Comparison of ENCODE assay signal across 11 cellular contexts in genomic region chr20:57265649-57266250, GRCh38. TPM values are rescaled to one million over a fixed set of nuclear protein-coding genes. Genes with fewer than 3 reads are reported as not detected.
DNase-seq lines count a peak whose midpoint lies in the region; ATAC-seq and TF ChIP-seq lines count a peak whose summit lies in the region.
"Had no signal": no experiment of that assay in that cellular context is flagged by ENCODE, and none has a peak within 500 bp of the region (broad histone marks: within the 10 kb centered on the region; RNA-seq: fewer than 3 reads in every experiment).

No MANE protein-coding gene starts in this region.

- H3K18ac ChIP-seq in mesendoderm (ENCODE audit: low read length) = peak overlapping the region; percentile 82

- no peak for TF ChIP-seq EP300 in SK-N-SH (IDR thresholded peaks at IDR 0.05; ENCODE audit: borderline replicate concordance in 1 of 2, low read depth in 1 of 2, low read length in 1 of 2)

- H2BK5ac ChIP-seq in mesendoderm (ENCODE audit: low read length) = no peak overlapping the region

- 16% methylated on average over 9 of the region's 62 CpGs for WGBS in SK-N-SH (ENCODE audit: low lambda C conversion rate)
- no CpG with 5 or more reads among the region's 62 CpGs for WGBS in mesendoderm (ENCODE audit: extremely low coverage, insufficient coverage, low lambda C conversion rate)

- no peak overlapping the region for H2AK5ac ChIP-seq in mesendoderm (ENCODE audit: low read length)

- H3K79me1 ChIP-seq in mesendoderm (ENCODE audit: low read length) = no peaks in the 10 kb centered on the region

- H3K27ac Mint-ChIP-seq in endothelial cell (ENCODE audit: unreplicated experiment) = no peak overlapping the region
- H3K27ac Mint-ChIP-seq: activated T-helper 1 cell treated with anti-CD3 and anti-CD28 coated beads, Interleukin-12 subunit alpha, Interleukin-12 subunit beta, Interleukin-2, Interleukin-4 antibody, amounts not matched to agents 30 ng/mL and 10 ng/mL and 1 ng/mL, durations not matched to agents 14 hours and 24 hours and 36 hours; natural killer cell treated with Interleukin-12 subunit alpha and Interleukin-12 subunit beta and Interleukin-15 and Interleukin-18, amount 100 ng/mL, for 72 hours had no signal

- ATAC-seq in SK-N-SH treated with all-trans-retinoic acid at 6 μM for 48 hours = no peak; the same call in 2 of the 3 replicates
- no peak for ATAC-seq in upper lobe of right lung

- DNase-seq in SK-N-SH (peak; percentile 79), endothelial cell (ENCODE audit: low spot score) (peak; percentile 15), mesendoderm (peak; percentile 56), upper lobe of right lung (no peak), epidermal melanocyte (ENCODE audit: insufficient read length, low spot score) (no peak), tibial artery (no peak), NCI-H2171 (lab: John Stamatoyannopoulos, UW) (no peak)

- H3K9me3 Mint-ChIP-seq in endothelial cell (ENCODE audit: unreplicated experiment) = no peaks in the 10 kb centered on the region
- H3K9me3 Mint-ChIP-seq: activated T-helper 1 cell treated with anti-CD3 and anti-CD28 coated beads, Interleukin-12 subunit alpha, Interleukin-12 subunit beta, Interleukin-2, Interleukin-4 antibody, amounts not matched to agents 30 ng/mL and 10 ng/mL and 1 ng/mL, durations not matched to agents 14 hours and 24 hours and 36 hours; natural killer cell treated with Interleukin-12 subunit alpha and Interleukin-12 subunit beta and Interleukin-15 and Interleukin-18, amount 100 ng/mL, for 72 hours had no signal

- H3K9me3 ChIP-seq in SK-N-SH = no peaks in the 10 kb centered on the region
- no peaks in the 10 kb centered on the region for H3K9me3 ChIP-seq in upper lobe of right lung
- no peaks in the 10 kb centered on the region for H3K9me3 ChIP-seq in tibial artery

- peak overlapping the region; percentile 77 for H3K56ac ChIP-seq in mesendoderm (ENCODE audit: low read length)

- H3K27me3 ChIP-seq in SK-N-SH (ENCODE audit: insufficient read depth) (peaks cover 8% of the 10 kb centered on the region; the same call in 1 of the 2 replicates), mesendoderm (ENCODE audit: insufficient read depth, low read length, poor library complexity) (peaks cover 13% of the 10 kb centered on the region), upper lobe of right lung (peaks cover 68% of the 10 kb centered on the region), tibial artery (peaks cover 0 to 88% of the 10 kb centered on the region in 2 donors)

- no peaks in the 10 kb centered on the region for H4K20me1 ChIP-seq in SK-N-SH (ENCODE audit: insufficient read depth)

- H3K4me1 ChIP-seq in SK-N-SH (ENCODE audit: control insufficient read depth in 1 of 2, insufficient read depth in 2 of 2, low read depth in 1 of 2, low read length in 1 of 2) = peaks cover 0 to 20% of the 10 kb centered on the region in 2 experiments; a peak in 1 of 4 replicates
- peaks cover 7% of the 10 kb centered on the region for H3K4me1 ChIP-seq in mesendoderm (ENCODE audit: control insufficient read depth, low read depth, low read length)
- no peaks in the 10 kb centered on the region for H3K4me1 ChIP-seq in upper lobe of right lung
- H3K4me1 ChIP-seq in tibial artery = peaks cover 0 to 26% (median 7%) of the 10 kb centered on the region in 4 donors

- H3K27ac ChIP-seq in SK-N-SH (ENCODE audit: low read depth in 2 of 2, low read length in 1 of 2) (no peak overlapping the region), mesendoderm (ENCODE audit: low read depth, low read length) (no peak overlapping the region), upper lobe of right lung (no peak overlapping the region), tibial artery (no peak overlapping the region)

- no peaks in the 10 kb centered on the region for H3F3A ChIP-seq in SK-N-SH (replicated peaks; ENCODE audit: insufficient read depth)

- no peak overlapping the region for H4K8ac ChIP-seq in mesendoderm (ENCODE audit: low read depth, low read length)

- no peaks in the 10 kb centered on the region for H3K36me3 Mint-ChIP-seq in endothelial cell (ENCODE audit: low read depth, unreplicated experiment)
- H3K36me3 Mint-ChIP-seq: natural killer cell treated with Interleukin-12 subunit alpha and Interleukin-12 subunit beta and Interleukin-15 and Interleukin-18, amount 100 ng/mL, for 72 hours had no signal

- H2AFZ ChIP-seq in SK-N-SH (ENCODE audit: low read depth) = no peak overlapping the region

- H4K5ac ChIP-seq in mesendoderm (ENCODE audit: low read length) = no peak overlapping the region

- CTCF ChIA-PET in SK-N-SH (lab: Yijun Ruan, JAX) = interaction anchor here (0.7 to 2.5 kb wide), 6 partner anchors 13 to 66 kb away, joined by 3 to 8 read pairs (median 4); no protein-coding TSS in a partner anchor

- H3K27me3 Mint-ChIP-seq in endothelial cell (ENCODE audit: unreplicated experiment) = peaks cover 35% of the 10 kb centered on the region

- H3K9ac ChIP-seq in SK-N-SH (no peak overlapping the region), mesendoderm (ENCODE audit: low read length) (peak overlapping the region; percentile 61)

- peak overlapping the region; percentile 83 for H3K23ac ChIP-seq in mesendoderm (ENCODE audit: low read length)

- H3K4me2 ChIP-seq in SK-N-SH (no peak overlapping the region), mesendoderm (ENCODE audit: low read length) (peak overlapping the region; percentile 83)

- no peaks in the 10 kb centered on the region for H3K36me3 ChIP-seq in SK-N-SH (replicated peaks in 1 of 2; ENCODE audit: control insufficient read depth in 1 of 2, insufficient read depth in 2 of 2, low read length in 1 of 2)
- no peaks in the 10 kb centered on the region for H3K36me3 ChIP-seq in mesendoderm (ENCODE audit: control insufficient read depth, insufficient read depth, low read length)
- H3K36me3 ChIP-seq in upper lobe of right lung = no peaks in the 10 kb centered on the region
- H3K36me3 ChIP-seq in tibial artery = no peaks in the 10 kb centered on the region

- no peak overlapping the region for H2BK15ac ChIP-seq in mesendoderm (replicated peaks; ENCODE audit: low read depth)

- no peak for TF ChIP-seq RAD21 in SK-N-SH (IDR thresholded peaks at IDR 0.05; ENCODE audit: low read length)

- POLR2A ChIA-PET in SK-N-SH (lab: Yijun Ruan, JAX) = no interaction called here

- no peaks in the 10 kb centered on the region for H3K9me2 ChIP-seq in SK-N-SH

- no peak overlapping the region for H3K4ac ChIP-seq in mesendoderm (ENCODE audit: low read depth, low read length)

- peaks cover 7% of the 10 kb centered on the region for H3K4me1 Mint-ChIP-seq in endothelial cell (ENCODE audit: unreplicated experiment)

- peak overlapping the region; percentile 37 for H3K4me3 Mint-ChIP-seq in endothelial cell (ENCODE audit: unreplicated experiment)
- H3K4me3 Mint-ChIP-seq: activated T-helper 1 cell treated with anti-CD3 and anti-CD28 coated beads, Interleukin-12 subunit alpha, Interleukin-12 subunit beta, Interleukin-2, Interleukin-4 antibody, amounts not matched to agents 30 ng/mL and 10 ng/mL and 1 ng/mL, durations not matched to agents 14 hours and 24 hours and 36 hours; natural killer cell treated with Interleukin-12 subunit alpha and Interleukin-12 subunit beta and Interleukin-15 and Interleukin-18, amount 100 ng/mL, for 72 hours had no signal

- H3K4me3 ChIP-seq in SK-N-SH (ENCODE audit: low read depth in 2 of 2, low read length in 1 of 2) = peak overlapping the region in 1 of 2 experiments; percentile 42; a peak in 1 of 4 replicates
- H3K4me3 ChIP-seq in mesendoderm (ENCODE audit: low read length) = peak overlapping the region; percentile 27
- peak overlapping the region; percentile 29 for H3K4me3 ChIP-seq in upper lobe of right lung
- no peak overlapping the region for H3K4me3 ChIP-seq in tibial artery

- H3K79me2 ChIP-seq in SK-N-SH (ENCODE audit: insufficient read depth) (no peaks in the 10 kb centered on the region), mesendoderm (ENCODE audit: control insufficient read depth, insufficient read depth, low read length) (no peaks in the 10 kb centered on the region)

- H2BK120ac ChIP-seq in mesendoderm (ENCODE audit: low read depth, low read length) = no peak overlapping the region

- TF ChIP-seq CTCF in SK-N-SH (IDR thresholded peaks at IDR 0.05) = no peak
- no peak for TF ChIP-seq CTCF in endothelial cell (IDR thresholded peaks at IDR 0.05; ENCODE audit: unreplicated experiment)
- no peak for TF ChIP-seq CTCF in upper lobe of right lung (IDR thresholded peaks at IDR 0.05)
- TF ChIP-seq CTCF in tibial artery (IDR thresholded peaks at IDR 0.05) = no peak

- intact Hi-C loops in upper lobe of right lung (cut with DNase I) = no loop called here
- intact Hi-C loops in tibial artery (cut with DNase I; ENCODE audit: low total_unique reads) = no loop called here

TF ChIP-seq in SK-N-SH, 30 proteins besides CTCF, POLR2A, EP300 and RAD21:
- TF ChIP-seq SMC3 (IDR thresholded peaks at IDR 0.05; ENCODE audit: low read depth, low read length) = no peak
- no peak for TF ChIP-seq ELF1 (IDR thresholded peaks at IDR 0.05)
- TF ChIP-seq MEF2A (IDR thresholded peaks at IDR 0.05; ENCODE audit: borderline replicate concordance, low read depth) = no peak

TF ChIP-seq in SK-N-SH treated with all-trans-retinoic acid at 6 μM for 48 hours, 23 proteins besides CTCF, POLR2A, EP300 and RAD21 (continues in another document):
- no peak for TF ChIP-seq ZNF8 (CRISPR knock-in tag; IDR thresholded peaks at IDR 0.05)

RNA-seq across cellular contexts. Expression of gene BMP7, which starts 0.7 kb away (rescaled TPM):
- polyA plus RNA-seq in SK-N-SH (2012; rRNA removed) = 0.10 TPM in 1 of 2 replicates, not detected in the other
- 0.03 and 0.12 TPM in 2 replicates for polyA plus RNA-seq in SK-N-SH (2012; cell fraction: cytosol; rRNA removed)
- 0.02 and 0.40 TPM in 2 replicates for polyA plus RNA-seq in SK-N-SH (2012; cell fraction: nucleus; rRNA removed)
- total RNA-seq in endothelial cell (ENCODE audit: unreplicated experiment) (0.38 TPM), upper lobe of right lung (1.2 TPM)
- 6.6 TPM for polyA plus RNA-seq in mesendoderm (2013, experiment 1 of 2)
- polyA plus RNA-seq in mesendoderm (2013, experiment 2 of 2) = 6.4 TPM
- total RNA-seq: LHCN-M2; natural killer cell treated with Interleukin-12 subunit alpha and Interleukin-12 subunit beta and Interleukin-15 and Interleukin-18, amount 100 ng/mL, for 72 hours had no signal

Comparison
In these comparisons a context has a peak if more than half of its experiments do, and no peak if none do; other contexts are left out.
1. DNase-seq: peak in SK-N-SH (single experiment), endothelial cell (single experiment) and mesendoderm (single experiment); none in upper lobe of right lung (single experiment), epidermal melanocyte (single experiment), tibial artery (0 of 2) and NCI-H2171 (single experiment).
2. H3K4me3 ChIP-seq: peak in mesendoderm (single experiment) and upper lobe of right lung (single experiment); none in tibial artery (0 of 2).